In the genomic region with DNA sequence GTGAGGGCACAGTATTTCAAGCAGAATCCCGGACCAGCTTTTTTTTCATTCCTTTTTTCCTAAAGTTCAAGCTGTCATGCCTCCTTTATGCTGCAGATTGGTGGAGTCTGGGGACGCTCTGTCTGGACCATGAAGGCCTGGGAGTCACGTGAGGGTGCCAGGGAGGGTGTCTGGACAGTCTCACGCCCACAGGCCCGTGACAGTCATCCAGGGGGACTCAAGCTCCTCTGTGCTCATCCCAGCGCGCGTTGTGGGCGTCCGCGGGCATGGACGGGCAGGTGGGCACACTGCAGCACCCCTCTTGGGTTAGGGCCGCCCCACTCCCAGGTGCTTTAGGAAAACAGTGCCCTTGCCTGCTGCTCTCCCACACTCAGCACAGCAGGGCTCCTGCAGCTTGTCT, we compare ENCODE assay signal across 28 cellular contexts. TPM values are rescaled to one million over a fixed set of nuclear protein-coding genes. Genes with fewer than 3 reads are reported as not detected.
"Had no signal": no experiment of that assay in that cellular context is flagged by ENCODE, and none has a peak within 500 bp of the region (broad histone marks: within the 10 kb centered on the region; RNA-seq: fewer than 3 reads in every experiment).

No MANE protein-coding gene starts in this region.

- H3K9me3 ChIP-seq: ovary, psoas muscle, right lobe of liver, sigmoid colon, suprapubic skin, testis, tibial artery, transverse colon, upper lobe of right lung, uterus had no signal

- ATAC-seq: naive thymus-derived CD8-positive, alpha-beta T cell; natural killer cell treated with Interleukin-12 subunit alpha and Interleukin-12 subunit beta and Interleukin-15 and Interleukin-18, amount 100 ng/mL, for 72 hours; psoas muscle; right cardiac atrium; right lobe of liver; stimulated activated memory B cell treated with anti-CD40 and anti-IgM and Interleukin-4, amounts not matched to agents 10 μg/mL and 1 μg/mL and 100 μg/mL, for 72 hours; stimulated activated naive CD8-positive, alpha-beta T cell treated with anti-CD3 and anti-CD28 coated beads, Interleukin-15, amount 100 ng/mL, for 72 hours; stimulated activated naive CD8-positive, alpha-beta T cell treated with anti-CD3 and anti-CD28 coated beads, Interleukin-15, Interleukin-2, amounts not matched to agents 100 U/mL and 50 U/mL, for 24 hours; upper lobe of right lung had no signal

- H3K27ac ChIP-seq: parathyroid adenoma, psoas muscle, right lobe of liver, sigmoid colon, suprapubic skin, testis, tibial artery, transverse colon, upper lobe of right lung, uterus had no signal

- H3K4me3 ChIP-seq: ovary, psoas muscle, right lobe of liver, sigmoid colon, suprapubic skin, testis, tibial artery, transverse colon, upper lobe of right lung, uterus had no signal

- DNase-seq: naive thymus-derived CD8-positive, alpha-beta T cell; nephron progenitor cell; occipital lobe; psoas muscle; right lobe of liver; sigmoid colon; small intestine; stimulated activated CD4-positive, alpha-beta T cell treated with anti-CD3 and anti-CD28 coated beads, Interleukin-15, amount 100 ng/mL, for 24 hours; stimulated activated CD4-positive, alpha-beta T cell treated with anti-CD3 and anti-CD28 coated beads, Interleukin-2, amount 100 ng/mL, for 24 hours; stimulated activated CD4-positive, alpha-beta T cell treated with anti-CD3 and anti-CD28 coated beads, Interleukin-2, amount 100 ng/mL, for 48 hours; stimulated activated CD4-positive, alpha-beta T cell treated with anti-CD3 and anti-CD28 coated beads, Interleukin-4, amount 100 ng/mL, for 24 hours; stimulated activated naive CD4-positive, alpha-beta T cell; stimulated activated naive CD8-positive, alpha-beta T cell treated with anti-CD3 and anti-CD28 coated beads, Interleukin-15, amount 100 ng/mL, for 72 hours; stimulated activated naive CD8-positive, alpha-beta T cell treated with anti-CD3 and anti-CD28 coated beads, Interleukin-15, Interleukin-2, amounts not matched to agents 100 U/mL and 50 U/mL, for 24 hours; substantia nigra; testis; tibial artery; transverse colon; upper lobe of right lung; uterus had no signal

- H3K27me3 ChIP-seq: ovary, right lobe of liver, testis, uterus had no signal

- H3K4me1 ChIP-seq: parathyroid adenoma, psoas muscle, right lobe of liver, transverse colon, upper lobe of right lung had no signal

- H3K36me3 ChIP-seq: ovary, right lobe of liver, sigmoid colon, suprapubic skin, tibial artery, transverse colon, upper lobe of right lung, uterus had no signal

RNA-seq across cellular contexts. Expression of a gene that starts 4.8 kb away (rescaled TPM):
- total RNA-seq: naive thymus-derived CD8-positive, alpha-beta T cell; natural killer cell treated with Interleukin-12 subunit alpha and Interleukin-12 subunit beta and Interleukin-15 and Interleukin-18, amount 100 ng/mL, for 72 hours; neural crest cell; psoas muscle had no signal
- polyA plus RNA-seq: naive thymus-derived CD8-positive, alpha-beta T cell had no signal

RNA-seq across cellular contexts. Expression of a gene that starts 17.1 kb away (rescaled TPM):
- total RNA-seq: naive thymus-derived CD8-positive, alpha-beta T cell; natural killer cell treated with Interleukin-12 subunit alpha and Interleukin-12 subunit beta and Interleukin-15 and Interleukin-18, amount 100 ng/mL, for 72 hours; neural crest cell; occipital lobe; psoas muscle; renal cortical epithelial cell; right lobe of liver; suprapubic skin had no signal
- polyA plus RNA-seq: naive thymus-derived CD8-positive, alpha-beta T cell; psoas muscle; small intestine had no signal
